In the genomic region with DNA sequence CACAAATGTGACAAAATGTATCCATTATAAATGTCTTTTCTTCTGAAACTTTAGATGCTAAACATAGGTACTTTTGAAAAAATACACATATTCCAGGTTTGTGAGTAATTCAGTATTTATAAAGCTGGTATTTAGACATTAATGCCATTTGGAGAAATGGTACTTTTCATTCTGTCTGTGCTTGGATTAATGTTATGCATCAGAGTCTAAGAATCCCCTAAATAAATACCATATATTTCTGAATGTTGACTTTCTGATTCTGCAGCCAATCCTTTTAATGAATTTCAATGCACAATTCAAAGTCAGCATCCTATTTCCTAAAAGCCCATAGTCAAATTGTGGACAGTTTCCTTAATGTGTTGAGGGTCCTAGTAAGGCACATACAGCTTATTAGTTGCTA, we compare ENCODE assay signal across 23 cellular contexts.
"Had no signal": no experiment of that assay in that cellular context is flagged by ENCODE, and none has a peak within 500 bp of the region (broad histone marks: within the 10 kb centered on the region; RNA-seq: fewer than 3 reads in every experiment).

No MANE protein-coding gene starts in this region.

- H3K27ac ChIP-seq: dorsolateral prefrontal cortex, hepatocyte, psoas muscle, sigmoid colon, spleen, tibial artery, upper lobe of left lung, uterus had no signal

- H3K4me3 ChIP-seq: dorsolateral prefrontal cortex, hepatocyte, psoas muscle, sigmoid colon, spleen, tibial artery, upper lobe of left lung, uterus had no signal

- H3K9me3 Mint-ChIP-seq: nephron progenitor cell; stimulated activated memory B cell treated with anti-CD40 and anti-IgM and Interleukin-4, amounts not matched to agents 10 μg/mL and 1 μg/mL and 100 μg/mL, for 72 hours; stimulated activated naive CD8-positive, alpha-beta T cell treated with anti-CD3 and anti-CD28 coated beads, Interleukin-15, Interleukin-2, amounts not matched to agents 100 ng/mL and 50 ng/mL, for 24 hours had no signal

- H3K4me1 Mint-ChIP-seq: naive thymus-derived CD4-positive, alpha-beta T cell; nephron progenitor cell; stimulated activated memory B cell treated with anti-CD40 and anti-IgM and Interleukin-4, amounts not matched to agents 10 μg/mL and 1 μg/mL and 100 μg/mL, for 72 hours had no signal

- H3K27me3 Mint-ChIP-seq: naive thymus-derived CD4-positive, alpha-beta T cell; stimulated activated memory B cell treated with anti-CD40 and anti-IgM and Interleukin-4, amounts not matched to agents 10 μg/mL and 1 μg/mL and 100 μg/mL, for 72 hours; stimulated activated naive CD8-positive, alpha-beta T cell treated with anti-CD3 and anti-CD28 coated beads, Interleukin-15, Interleukin-2, amounts not matched to agents 100 ng/mL and 50 ng/mL, for 24 hours had no signal

- H3K4me1 ChIP-seq: psoas muscle, sigmoid colon, spleen, tibial artery, upper lobe of left lung, uterus had no signal

- H3K4me3 Mint-ChIP-seq: naive thymus-derived CD4-positive, alpha-beta T cell; nephron progenitor cell; stimulated activated memory B cell treated with anti-CD40 and anti-IgM and Interleukin-4, amounts not matched to agents 10 μg/mL and 1 μg/mL and 100 μg/mL, for 72 hours; stimulated activated naive CD8-positive, alpha-beta T cell treated with anti-CD3 and anti-CD28 coated beads, Interleukin-15, Interleukin-2, amounts not matched to agents 100 ng/mL and 50 ng/mL, for 24 hours had no signal

- H3K36me3 ChIP-seq: sigmoid colon, spleen, tibial artery, upper lobe of left lung, uterus had no signal

- DNase-seq: cortex of kidney; dorsolateral prefrontal cortex; effector CD8-positive, alpha-beta T cell; foreskin melanocyte; head of caudate nucleus; mammary epithelial cell; naive thymus-derived CD4-positive, alpha-beta T cell; nephron progenitor cell; psoas muscle; retina; sigmoid colon; spleen; stimulated activated CD4-positive, alpha-beta T cell treated with anti-CD3 and anti-CD28 coated beads, Interleukin-15, amount 100 ng/mL, for 24 hours; stimulated activated CD4-positive, alpha-beta T cell treated with anti-CD3 and anti-CD28 coated beads, Interleukin-1b, Interleukin-23, amount 100 ng/mL, for 48 hours; stimulated activated CD4-positive, alpha-beta T cell treated with anti-CD3 and anti-CD28 coated beads, Interleukin-4, amount 100 ng/mL, for 24 hours; tibial artery; upper lobe of left lung; uterus had no signal

- H2AFZ ChIP-seq: hepatocyte had no signal

- H3K4me2 ChIP-seq: hepatocyte had no signal

- FAIRE-seq: islet of Langerhans had no signal

- H3K36me3 Mint-ChIP-seq: naive thymus-derived CD4-positive, alpha-beta T cell; stimulated activated memory B cell treated with anti-CD40 and anti-IgM and Interleukin-4, amounts not matched to agents 10 μg/mL and 1 μg/mL and 100 μg/mL, for 72 hours had no signal

- H3K27ac Mint-ChIP-seq: naive thymus-derived CD4-positive, alpha-beta T cell; nephron progenitor cell; stimulated activated memory B cell treated with anti-CD40 and anti-IgM and Interleukin-4, amounts not matched to agents 10 μg/mL and 1 μg/mL and 100 μg/mL, for 72 hours; stimulated activated naive CD8-positive, alpha-beta T cell treated with anti-CD3 and anti-CD28 coated beads, Interleukin-15, Interleukin-2, amounts not matched to agents 100 ng/mL and 50 ng/mL, for 24 hours had no signal

- H3K79me2 ChIP-seq: hepatocyte had no signal

- H3K9me3 ChIP-seq: psoas muscle, sigmoid colon, spleen, tibial artery, upper lobe of left lung, uterus had no signal

- H3K27me3 ChIP-seq: hepatocyte, sigmoid colon, spleen, tibial artery, upper lobe of left lung, uterus had no signal

- ATAC-seq: left lobe of liver; naive thymus-derived CD4-positive, alpha-beta T cell; psoas muscle; stimulated activated memory B cell treated with anti-CD40 and anti-IgM and Interleukin-4, amounts not matched to agents 10 μg/mL and 1 μg/mL and 100 μg/mL, for 72 hours had no signal
